ENCODE assay signal across 8 cellular contexts in the genomic region with DNA sequence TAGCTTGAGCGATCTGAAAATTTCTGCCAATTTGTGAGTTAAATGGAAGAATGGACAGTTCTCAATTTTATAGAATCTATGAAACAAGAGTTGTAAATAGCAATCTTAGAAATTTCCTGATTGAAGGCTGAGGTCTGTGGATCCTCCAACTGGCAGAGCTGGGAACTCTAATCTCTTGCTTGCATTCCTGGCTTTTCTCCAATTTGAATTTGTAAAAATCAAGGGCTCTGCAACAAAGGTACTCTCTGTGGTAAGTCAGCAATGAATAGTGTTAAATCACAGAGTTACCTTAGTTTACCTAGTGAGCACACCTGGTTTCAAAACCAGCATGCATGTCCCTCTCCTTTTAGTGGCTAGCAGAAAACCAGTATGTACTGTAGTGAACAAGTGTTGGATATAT.
"Had no signal": no experiment of that assay in that cellular context is flagged by ENCODE, and none has a peak within 500 bp of the region (broad histone marks: within the 10 kb centered on the region; RNA-seq: fewer than 3 reads in every experiment).

No MANE protein-coding gene starts in this region.

- H3K4me3 Mint-ChIP-seq: H9 had no signal

- ATAC-seq: K562 had no signal

- DNase-seq: GOT3, H9, HCEC 1CT, IMR-90, KG1 had no signal

- H3K4me3 ChIP-seq: K562 had no signal

- FAIRE-seq: H54, HTR-8/SVneo, K562 had no signal
